Comparison of ENCODE assay signal across 19 cellular contexts in the genomic region with DNA sequence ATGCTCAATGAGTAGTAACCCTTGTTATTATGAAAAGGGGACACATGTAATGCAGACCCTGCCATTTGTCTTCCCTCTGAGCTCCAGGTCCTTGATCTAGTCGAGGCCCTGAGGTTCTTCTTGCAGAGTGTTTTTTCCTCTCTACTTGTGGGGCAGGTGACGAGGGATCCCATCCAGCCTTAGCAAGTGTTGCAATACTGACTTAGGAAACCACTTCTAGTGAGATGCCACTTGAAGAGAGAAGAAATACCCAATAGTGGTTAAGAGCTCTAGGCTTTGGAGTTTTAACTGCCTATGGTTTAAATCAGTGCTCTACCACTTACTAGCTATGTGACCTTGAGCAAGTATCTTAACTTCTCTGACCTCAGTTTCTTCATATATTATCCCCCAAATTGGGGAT.
"Had no signal": no experiment of that assay in that cellular context is flagged by ENCODE, and none has a peak within 500 bp of the region (broad histone marks: within the 10 kb centered on the region; RNA-seq: fewer than 3 reads in every experiment).

No MANE protein-coding gene starts in this region.

- H3K27ac Mint-ChIP-seq: activated CD4-positive, alpha-beta T cell treated with anti-CD3 and anti-CD28 coated beads, Interleukin-2, amount 10 ng/mL, durations not matched to agents 24 days and 14 days; activated CD8-positive, alpha-beta T cell treated with anti-CD3 and anti-CD28 coated beads for 36 hours; activated naive CD8-positive, alpha-beta T cell treated with anti-CD3 and anti-CD28 coated beads, Interleukin-2, amount 10 ng/mL, durations not matched to agents 7 days and 5 days; activated T-helper 2 cell treated with anti-CD3 and anti-CD28 coated beads, Interferon-gamma antibody, Interleukin-2, Interleukin-4, amounts not matched to agents 10 μg/mL and 5 μg/mL and 100 μg/mL, durations not matched to agents 14 hours and 24 hours and 36 hours; natural killer cell treated with Interleukin-12 subunit alpha and Interleukin-12 subunit beta and Interleukin-15 and Interleukin-18, amount 100 ng/mL, for 72 hours; stimulated activated memory B cell treated with anti-CD40 and anti-IgM and Interleukin-4, amounts not matched to agents 10 μg/mL and 1 μg/mL and 100 μg/mL, for 72 hours; T-cell had no signal

- H3K9me3 Mint-ChIP-seq: activated CD4-positive, alpha-beta T cell treated with anti-CD3 and anti-CD28 coated beads, Interleukin-2, amount 10 ng/mL, durations not matched to agents 24 days and 14 days; activated CD8-positive, alpha-beta T cell treated with anti-CD3 and anti-CD28 coated beads for 36 hours; activated naive CD8-positive, alpha-beta T cell treated with anti-CD3 and anti-CD28 coated beads, Interleukin-2, amount 10 ng/mL, durations not matched to agents 7 days and 5 days; activated T-helper 2 cell treated with anti-CD3 and anti-CD28 coated beads, Interferon-gamma antibody, Interleukin-2, Interleukin-4, amounts not matched to agents 10 μg/mL and 5 μg/mL and 100 μg/mL, durations not matched to agents 14 hours and 24 hours and 36 hours; natural killer cell treated with Interleukin-12 subunit alpha and Interleukin-12 subunit beta and Interleukin-15 and Interleukin-18, amount 100 ng/mL, for 72 hours; stimulated activated memory B cell treated with anti-CD40 and anti-IgM and Interleukin-4, amounts not matched to agents 10 μg/mL and 1 μg/mL and 100 μg/mL, for 72 hours; T-cell had no signal

- H3K4me3 Mint-ChIP-seq: activated CD4-positive, alpha-beta T cell treated with anti-CD3 and anti-CD28 coated beads, Interleukin-2, amount 10 ng/mL, durations not matched to agents 24 days and 14 days; activated CD8-positive, alpha-beta T cell treated with anti-CD3 and anti-CD28 coated beads for 36 hours; activated naive CD8-positive, alpha-beta T cell treated with anti-CD3 and anti-CD28 coated beads, Interleukin-2, amount 10 ng/mL, durations not matched to agents 7 days and 5 days; natural killer cell treated with Interleukin-12 subunit alpha and Interleukin-12 subunit beta and Interleukin-15 and Interleukin-18, amount 100 ng/mL, for 72 hours; stimulated activated memory B cell treated with anti-CD40 and anti-IgM and Interleukin-4, amounts not matched to agents 10 μg/mL and 1 μg/mL and 100 μg/mL, for 72 hours; T-cell had no signal

- H3K27me3 Mint-ChIP-seq: activated CD4-positive, alpha-beta T cell treated with anti-CD3 and anti-CD28 coated beads, Interleukin-2, amount 10 ng/mL, durations not matched to agents 24 days and 14 days; activated CD8-positive, alpha-beta T cell treated with anti-CD3 and anti-CD28 coated beads for 36 hours; activated naive CD8-positive, alpha-beta T cell treated with anti-CD3 and anti-CD28 coated beads, Interleukin-2, amount 10 ng/mL, durations not matched to agents 7 days and 5 days; natural killer cell treated with Interleukin-12 subunit alpha and Interleukin-12 subunit beta and Interleukin-15 and Interleukin-18, amount 100 ng/mL, for 72 hours; stimulated activated memory B cell treated with anti-CD40 and anti-IgM and Interleukin-4, amounts not matched to agents 10 μg/mL and 1 μg/mL and 100 μg/mL, for 72 hours; T-cell had no signal

- DNase-seq: activated CD4-positive, alpha-beta T cell treated with anti-CD3 and anti-CD28 coated beads, Interleukin-2, amount 10 ng/mL, durations not matched to agents 24 days and 14 days; activated CD8-positive, alpha-beta T cell treated with anti-CD3 and anti-CD28 coated beads for 36 hours; activated naive CD4-positive, alpha-beta T cell treated with Interleukin-2 at 50 U/mL for 16 hours; activated naive CD8-positive, alpha-beta T cell treated with anti-CD3 and anti-CD28 coated beads, Interleukin-2, amount 10 ng/mL, durations not matched to agents 7 days and 5 days; activated T-cell treated with anti-CD3 and anti-CD28 coated beads, Interleukin-2, amount 50 U/mL, for 1 hour; body of pancreas; colonic mucosa; erythroblast; heart left ventricle; mesendoderm; stimulated activated CD4-positive, alpha-beta T cell treated with anti-CD3 and anti-CD28 coated beads, Interleukin-4, amount 100 ng/mL, for 24 hours; T-cell; tibial artery; uterus had no signal

- H3K4me1 Mint-ChIP-seq: activated CD4-positive, alpha-beta T cell treated with anti-CD3 and anti-CD28 coated beads, Interleukin-2, amount 10 ng/mL, durations not matched to agents 24 days and 14 days had no signal

- H3K27ac ChIP-seq: body of pancreas, colonic mucosa, parathyroid adenoma, tibial artery, uterus had no signal

- ATAC-seq: activated CD8-positive, alpha-beta T cell treated with anti-CD3 and anti-CD28 coated beads for 36 hours; body of pancreas; sciatic nerve; stimulated activated memory B cell treated with anti-CD40 and anti-IgM and Interleukin-4, amounts not matched to agents 10 μg/mL and 1 μg/mL and 100 μg/mL, for 72 hours; T-cell had no signal

- H3K36me3 Mint-ChIP-seq: activated naive CD8-positive, alpha-beta T cell treated with anti-CD3 and anti-CD28 coated beads, Interleukin-2, amount 10 ng/mL, durations not matched to agents 7 days and 5 days; natural killer cell treated with Interleukin-12 subunit alpha and Interleukin-12 subunit beta and Interleukin-15 and Interleukin-18, amount 100 ng/mL, for 72 hours; stimulated activated memory B cell treated with anti-CD40 and anti-IgM and Interleukin-4, amounts not matched to agents 10 μg/mL and 1 μg/mL and 100 μg/mL, for 72 hours; T-cell had no signal
